Comparison of ENCODE assay signal across 8 cellular contexts in genomic region chr1:21939650-21940374, GRCh38. TPM values are rescaled to one million over a fixed set of nuclear protein-coding genes. Genes with fewer than 3 reads are reported as not detected.
A peak's percentile ranks its signal among the peaks of the same experiment; 100 is the strongest.
DNase-seq lines count a peak whose midpoint lies in the region; ATAC-seq and TF ChIP-seq lines count a peak whose summit lies in the region.

No MANE protein-coding gene starts in this region.

- H3K27ac ChIP-seq in CD4-positive, alpha-beta T cell (ENCODE audit: low read depth, low read length) = no peak overlapping the region
- H3K27ac ChIP-seq in caudate nucleus (ENCODE audit: low read depth, low read length) = no peak overlapping the region
- no peak overlapping the region for H3K27ac ChIP-seq in liver (ENCODE audit: low read depth in 1 of 2, low read length in 2 of 2)
- H3K27ac ChIP-seq in tibial artery = peak overlapping the region; percentile 88 to 89

- H3K9me3 Mint-ChIP-seq in CD4-positive, alpha-beta T cell = no peaks in the 10 kb centered on the region
- H3K9me3 Mint-ChIP-seq in natural killer cell treated with Interleukin-12 subunit alpha and Interleukin-12 subunit beta and Interleukin-15 and Interleukin-18, amount 100 ng/mL, for 72 hours = no peaks in the 10 kb centered on the region

- POLR2A ChIA-PET in CD4-positive, alpha-beta T cell (lab: Charles Lee) = no interaction called here

- 48% methylated on average over 9 of the region's 9 CpGs for WGBS in liver

- H3K27me3 ChIP-seq in CD4-positive, alpha-beta T cell (ENCODE audit: control insufficient read depth, insufficient read depth, low read length) = no peaks in the 10 kb centered on the region
- H3K27me3 ChIP-seq in liver (ENCODE audit: control insufficient read depth in 4 of 4, insufficient read depth in 4 of 4, low read length in 3 of 4) (no peaks in the 10 kb centered on the region), tibial artery (no peaks in the 10 kb centered on the region)

- DNase-seq in CD4-positive, alpha-beta T cell = no peak
- DNase-seq in NCI-H1105 treated with DMSO at 0.1 percent for 48 hours (lab: John Stamatoyannopoulos, UW) (peak; percentile 41), caudate nucleus (lab: John Stamatoyannopoulos, UW) (peak in 40 of 61 donors; percentile 4 to 67 (median 20)), tibial artery (peak; percentile 91 to 96), NCI-H524 treated with DMSO at 0.1 percent for 48 hours (lab: John Stamatoyannopoulos, UW) (no peak)
- no peak for DNase-seq in natural killer cell treated with Interleukin-12 subunit alpha and Interleukin-12 subunit beta and Interleukin-15 and Interleukin-18, amount 100 ng/mL, for 72 hours (ENCODE audit: low spot score)

- no peak for ATAC-seq in CD4-positive, alpha-beta T cell (ENCODE audit: poor library complexity)
- ATAC-seq in GM19455 (IDR thresholded peaks at IDR 0.05; ENCODE audit: unreplicated experiment) = no peak
- ATAC-seq in natural killer cell treated with Interleukin-12 subunit alpha and Interleukin-12 subunit beta and Interleukin-15 and Interleukin-18, amount 100 ng/mL, for 72 hours = no peak

- H3K4me3 Mint-ChIP-seq in CD4-positive, alpha-beta T cell = peak overlapping the region; percentile 25
- no peak overlapping the region for H3K4me3 Mint-ChIP-seq in natural killer cell treated with Interleukin-12 subunit alpha and Interleukin-12 subunit beta and Interleukin-15 and Interleukin-18, amount 100 ng/mL, for 72 hours

- no peaks in the 10 kb centered on the region for H3K9me3 ChIP-seq in CD4-positive, alpha-beta T cell (ENCODE audit: control insufficient read depth, low read length)
- H3K9me3 ChIP-seq in liver (ENCODE audit: control insufficient read depth in 4 of 4, low read length in 3 of 4) (no peaks in the 10 kb centered on the region), tibial artery (no peaks in the 10 kb centered on the region)

- intact Hi-C loops in CD4-positive, alpha-beta T cell (cut with DNase I, micrococcal nuclease) = loop anchor here in 1 of 2 experiments (5.0 kb wide), 2 partner anchors 158 to 1153 kb away; partner anchors contain the start of genes HP1BP3 and USP48
- intact Hi-C loops in tibial artery (cut with DNase I; ENCODE audit: low total_unique reads) = loop anchor here (5.0 kb wide), 1 partner anchor 38 kb away; no protein-coding TSS in a partner anchor

- H3K27ac Mint-ChIP-seq in CD4-positive, alpha-beta T cell = no peak overlapping the region
- H3K27ac Mint-ChIP-seq in natural killer cell treated with Interleukin-12 subunit alpha and Interleukin-12 subunit beta and Interleukin-15 and Interleukin-18, amount 100 ng/mL, for 72 hours = no peak overlapping the region

- H3K4me1 ChIP-seq in liver (ENCODE audit: control insufficient read depth in 4 of 4, insufficient read depth in 4 of 4, low read length in 3 of 4) (peaks cover 0 to 12% (median 5%) of the 10 kb centered on the region in 4 donors), tibial artery (peaks cover 0 to 79% (median 64%) of the 10 kb centered on the region in 4 donors)

- H3K36me3 ChIP-seq in liver (ENCODE audit: control insufficient read depth in 4 of 4, insufficient read depth in 3 of 4, low read depth in 1 of 4, low read length in 3 of 4) (no peaks in the 10 kb centered on the region), tibial artery (no peaks in the 10 kb centered on the region)

- no peak overlapping the region for H3K9ac ChIP-seq in liver (ENCODE audit: low read depth in 1 of 2, low read length in 2 of 2)

- TF ChIP-seq RAD21 in liver (IDR thresholded peaks at IDR 0.05) = peak; percentile 50 to 60

- H3K4me1 Mint-ChIP-seq in CD4-positive, alpha-beta T cell (ENCODE audit: low read depth) = peaks cover 20% of the 10 kb centered on the region
- peaks cover 7 to 14% of the 10 kb centered on the region in 2 donors for H3K4me1 Mint-ChIP-seq in natural killer cell treated with Interleukin-12 subunit alpha and Interleukin-12 subunit beta and Interleukin-15 and Interleukin-18, amount 100 ng/mL, for 72 hours (ENCODE audit: low read depth in 2 of 2)

- no peaks in the 10 kb centered on the region for H3K27me3 Mint-ChIP-seq in CD4-positive, alpha-beta T cell
- peaks cover 13 to 18% of the 10 kb centered on the region in 2 donors for H3K27me3 Mint-ChIP-seq in natural killer cell treated with Interleukin-12 subunit alpha and Interleukin-12 subunit beta and Interleukin-15 and Interleukin-18, amount 100 ng/mL, for 72 hours

- no peaks in the 10 kb centered on the region for H3K36me3 Mint-ChIP-seq in CD4-positive, alpha-beta T cell (ENCODE audit: low read depth)
- no peaks in the 10 kb centered on the region for H3K36me3 Mint-ChIP-seq in natural killer cell treated with Interleukin-12 subunit alpha and Interleukin-12 subunit beta and Interleukin-15 and Interleukin-18, amount 100 ng/mL, for 72 hours

- CTCF ChIA-PET in CD4-positive, alpha-beta T cell (lab: Charles Lee) = no interaction called here

- TF ChIP-seq CTCF in CD4-positive, alpha-beta T cell (IDR thresholded peaks at IDR 0.05) = no peak
- TF ChIP-seq CTCF in liver (IDR thresholded peaks at IDR 0.05; ENCODE audit: low read depth, low read length, missing input control) (peak; percentile 55), tibial artery (IDR thresholded peaks at IDR 0.05) (peak; percentile 64 to 79)

- no peak overlapping the region for H3K4me3 ChIP-seq in liver (ENCODE audit: low read depth in 1 of 3, low read length in 3 of 3)
- H3K4me3 ChIP-seq in tibial artery = no peak overlapping the region

TF ChIP-seq in liver, 16 proteins besides CTCF, POLR2A, EP300 and RAD21:
- TF ChIP-seq HNF4G (IDR thresholded peaks at IDR 0.05) (no peak), RXRA (IDR thresholded peaks at IDR 0.05) (peak in 1 of 2 donors; percentile 4)

RNA-seq across cellular contexts. Expression of gene HSPG2, which starts 2.7 kb away (rescaled TPM):
- total RNA-seq in CD4-positive, alpha-beta T cell = 10 to 100 TPM; 10.8 to 11.0 TPM
- total RNA-seq in liver = 10 to 100 TPM; 26.8 to 43.9 TPM
- polyA plus RNA-seq in liver = 10 to 100 TPM in 1 of 2 donors, 1 to 10 TPM in 1; 5.6 to 21.0 TPM
- total RNA-seq in natural killer cell treated with Interleukin-12 subunit alpha and Interleukin-12 subunit beta and Interleukin-15 and Interleukin-18, amount 100 ng/mL, for 72 hours = under 1 TPM in 1 of 2 donors, not detected in 1; 0.20 TPM

RNA-seq across cellular contexts. Expression of gene CELA3B, which starts 37.0 kb away (rescaled TPM):
- total RNA-seq in CD4-positive, alpha-beta T cell = not detected
- total RNA-seq in liver = not detected
- not detected for polyA plus RNA-seq in liver
- not detected for total RNA-seq in natural killer cell treated with Interleukin-12 subunit alpha and Interleukin-12 subunit beta and Interleukin-15 and Interleukin-18, amount 100 ng/mL, for 72 hours

Comparison
In these comparisons a context has a peak if more than half of its experiments do, and no peak if none do; other contexts are left out.
1. DNase-seq: peak in NCI-H1105 treated with DMSO at 0.1 percent for 48 hours (single experiment), caudate nucleus (40 of 61) and tibial artery (2 of 2); none in CD4-positive, alpha-beta T cell (0 of 10), NCI-H524 treated with DMSO at 0.1 percent for 48 hours (single experiment) and natural killer cell treated with Interleukin-12 subunit alpha and Interleukin-12 subunit beta and Interleukin-15 and Interleukin-18, amount 100 ng/mL, for 72 hours (single experiment).
2. H3K27ac ChIP-seq: peak in tibial artery (2 of 2); none in CD4-positive, alpha-beta T cell (single experiment), caudate nucleus (single experiment) and liver (0 of 2).
3. RNA of gene HSPG2, which starts 2.7 kb away (total RNA-seq): 26.8 to 43.9 TPM in liver and 10.8 to 11.0 TPM in CD4-positive, alpha-beta T cell; 0.20 TPM in natural killer cell treated with Interleukin-12 subunit alpha and Interleukin-12 subunit beta and Interleukin-15 and Interleukin-18, amount 100 ng/mL, for 72 hours; every median in the first group is over 4 times any median in the second.